ENCODE assay signal across 9 cellular contexts in the genomic region with DNA sequence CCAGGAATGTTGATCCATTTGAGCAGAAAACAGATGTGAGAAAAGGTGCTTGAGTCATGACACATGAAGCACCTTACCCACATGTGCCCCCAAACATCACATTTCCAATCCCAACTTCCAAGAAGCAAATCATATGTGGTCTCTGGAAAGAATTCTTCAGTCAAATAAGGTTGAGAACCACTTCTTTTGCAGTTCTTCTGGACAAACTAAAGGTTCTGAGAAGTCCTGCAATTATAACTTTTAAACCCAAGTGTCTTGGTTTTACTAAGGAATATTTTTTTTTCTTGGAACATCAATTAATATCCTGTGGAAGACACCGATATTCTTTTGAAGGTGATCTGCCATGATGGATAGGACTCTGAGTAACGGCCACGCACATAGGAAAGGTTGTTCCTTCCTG.
"Had no signal": no experiment of that assay in that cellular context is flagged by ENCODE, and none has a peak within 500 bp of the region (broad histone marks: within the 10 kb centered on the region; RNA-seq: fewer than 3 reads in every experiment).

No MANE protein-coding gene starts in this region.

- H3K4me2 ChIP-seq: GM23338 had no signal

- H3K4me1 Mint-ChIP-seq: IgD-negative memory B cell had no signal

- FAIRE-seq: H1, H54, HepG2 had no signal

- H3K4me3 ChIP-seq: GM23338 had no signal

- H3K27ac Mint-ChIP-seq: GM23338, HFFc6, IgD-negative memory B cell had no signal

- H3K4me3 Mint-ChIP-seq: GM23338, H9, HFFc6 had no signal

- ATAC-seq: GM23338, HepG2 had no signal

- DNase-seq: H9, HCEC 1CT, HFFc6 had no signal

- H3K9me3 Mint-ChIP-seq: GM23338, H9, HFFc6 had no signal

- H3K36me3 Mint-ChIP-seq: IgD-negative memory B cell had no signal

- H3K27ac ChIP-seq: HL-60 had no signal
